In genomic region chr9:132242621-132243155, GRCh38 we compare ENCODE assay signal across 8 cellular contexts.
A peak's percentile ranks its signal among the peaks of the same experiment; 100 is the strongest.
DNase-seq lines count a peak whose midpoint lies in the region; ATAC-seq and TF ChIP-seq lines count a peak whose summit lies in the region.

No MANE protein-coding gene starts in this region.

- H3K4me3 ChIP-seq in Peyer's patch (peak overlapping the region; percentile 44 to 93 (median 75)), esophagus (ENCODE audit: low read depth in 1 of 2, low read length in 2 of 2) (peak overlapping the region; percentile 54 to 71), rectal smooth muscle tissue (ENCODE audit: low read length) (peak overlapping the region; percentile 82)

- 0 out of 3 replicates have a peak, but pooled peaks have one; percentile 6 for TF ChIP-seq CTCF in GM12872 (IDR thresholded peaks at IDR 0.05; ENCODE audit: insufficient read depth, low read depth, low read length)
- TF ChIP-seq CTCF in Peyer's patch (IDR thresholded peaks at IDR 0.05): no peak

- DNase-seq in Peyer's patch: peak in 1 of 3 donors; percentile 33
- DNase-seq in NCI-H1092 (lab: John Stamatoyannopoulos, UW): no peak
- DNase-seq in NCI-H187 treated with DMSO at 0.1 percent for 48 hours (lab: John Stamatoyannopoulos, UW): no peak

- no peak overlapping the region for H3K9ac ChIP-seq in rectal smooth muscle tissue (ENCODE audit: low read length)

- H3K4me1 ChIP-seq in Peyer's patch: peaks cover 0 to 21% (median 8%) of the 10 kb centered on the region in 4 donors
- peaks cover 0 to 10% of the 10 kb centered on the region in 2 donors for H3K4me1 ChIP-seq in esophagus (ENCODE audit: control insufficient read depth in 2 of 2, insufficient read depth in 2 of 2, low read length in 1 of 2)
- H3K4me1 ChIP-seq in rectal smooth muscle tissue (ENCODE audit: control insufficient read depth, insufficient read depth, low read length): no peaks in the 10 kb centered on the region

- ATAC-seq in GM18868 (IDR thresholded peaks at IDR 0.05; ENCODE audit: unreplicated experiment) (no peak), HG03196 (IDR thresholded peaks at IDR 0.05; ENCODE audit: unreplicated experiment) (no peak)

- H3K27ac ChIP-seq in Peyer's patch (peak overlapping the region in 2 of 4 donors; percentile 30 to 84), esophagus (ENCODE audit: low read depth in 2 of 2, low read length in 1 of 2) (no peak overlapping the region), rectal smooth muscle tissue (ENCODE audit: low read depth, low read length) (no peak overlapping the region)

- H3K36me3 ChIP-seq in Peyer's patch: no peaks in the 10 kb centered on the region
- no peaks in the 10 kb centered on the region for H3K36me3 ChIP-seq in esophagus (ENCODE audit: control insufficient read depth in 2 of 2, insufficient read depth in 2 of 2, low read length in 1 of 2)
- H3K36me3 ChIP-seq in rectal smooth muscle tissue (ENCODE audit: control insufficient read depth, insufficient read depth, low read length): no peaks in the 10 kb centered on the region

- no peaks in the 10 kb centered on the region for H3K9me3 ChIP-seq in Peyer's patch
- H3K9me3 ChIP-seq in esophagus (ENCODE audit: control insufficient read depth in 2 of 2, insufficient read depth in 1 of 2, low read depth in 1 of 2, low read length in 1 of 2): no peaks in the 10 kb centered on the region

- H3K27me3 ChIP-seq in Peyer's patch (no peaks in the 10 kb centered on the region), esophagus (ENCODE audit: control insufficient read depth in 1 of 2, insufficient read depth in 2 of 2, low read length in 2 of 2) (peaks cover 0 to 3% of the 10 kb centered on the region in 2 donors), rectal smooth muscle tissue (ENCODE audit: control insufficient read depth, insufficient read depth, low read length) (no peaks in the 10 kb centered on the region)

- 15 to 19% methylated on average over 18 of the region's 18 CpGs for WGBS in esophagus, 2 donors

- no peak for TF ChIP-seq POLR2A in Peyer's patch (IDR thresholded peaks at IDR 0.05)
